In genomic region chr6:72873438-72873837, GRCh38 we compare ENCODE assay signal across 19 cellular contexts.
DNase-seq lines count a peak whose midpoint lies in the region; ATAC-seq, FAIRE-seq and TF ChIP-seq lines count a peak whose summit lies in the region.
"Had no signal": no experiment of that assay in that cellular context is flagged by ENCODE, and none has a peak within 500 bp of the region (broad histone marks: within the 10 kb centered on the region; RNA-seq: fewer than 3 reads in every experiment).

No MANE protein-coding gene starts in this region.

- intact Hi-C loops in psoas muscle (cut with DNase I), result no loop called here
- intact Hi-C loops in activated T-helper 1 cell treated with anti-CD3 and anti-CD28 coated beads, Interleukin-12 subunit alpha, Interleukin-12 subunit beta, Interleukin-2, Interleukin-4 antibody, amounts not matched to agents 30 ng/mL and 10 ng/mL and 1 ng/mL, durations not matched to agents 14 hours and 24 hours and 36 hours (cut with micrococcal nuclease), result no loop called here

- H3K4me3 ChIP-seq in WERI-Rb-1 (ENCODE audit: low read depth, low read length) (no peak overlapping the region), psoas muscle (peak overlapping the region; percentile 4)
- H3K4me3 ChIP-seq: A549 had no signal

- no peaks in the 10 kb centered on the region for H3K27me3 Mint-ChIP-seq in mesothelial cell of epicardium (ENCODE audit: low read depth)
- no peaks in the 10 kb centered on the region for H3K27me3 Mint-ChIP-seq in activated CD4-positive, alpha-beta T cell treated with anti-CD3 and anti-CD28 coated beads, Interleukin-2, amount 10 ng/mL, durations not matched to agents 7 days and 5 days
- H3K27me3 Mint-ChIP-seq in activated T-helper 1 cell treated with anti-CD3 and anti-CD28 coated beads, Interleukin-12 subunit alpha, Interleukin-12 subunit beta, Interleukin-2, Interleukin-4 antibody, amounts not matched to agents 30 ng/mL and 10 ng/mL and 1 ng/mL, durations not matched to agents 14 hours and 24 hours and 36 hours (ENCODE audit: insufficient read depth), result no peaks in the 10 kb centered on the region
- H3K27me3 Mint-ChIP-seq: CD4-positive, alpha-beta T cell had no signal

- no peaks in the 10 kb centered on the region for H3K9me3 ChIP-seq in WERI-Rb-1 (ENCODE audit: severe bottlenecking)
- H3K9me3 ChIP-seq in psoas muscle, result no peaks in the 10 kb centered on the region
- H3K9me3 ChIP-seq: Caco-2 had no signal

- H3K9me3 Mint-ChIP-seq in mesothelial cell of epicardium, result peaks cover 7% of the 10 kb centered on the region
- H3K9me3 Mint-ChIP-seq in activated CD4-positive, alpha-beta T cell treated with anti-CD3 and anti-CD28 coated beads, Interleukin-2, amount 10 ng/mL, durations not matched to agents 7 days and 5 days, result no peaks in the 10 kb centered on the region
- no peaks in the 10 kb centered on the region for H3K9me3 Mint-ChIP-seq in activated T-helper 1 cell treated with anti-CD3 and anti-CD28 coated beads, Interleukin-12 subunit alpha, Interleukin-12 subunit beta, Interleukin-2, Interleukin-4 antibody, amounts not matched to agents 30 ng/mL and 10 ng/mL and 1 ng/mL, durations not matched to agents 14 hours and 24 hours and 36 hours
- H3K9me3 Mint-ChIP-seq: CD4-positive, alpha-beta T cell; H9 had no signal

- no peaks in the 10 kb centered on the region for H3K36me3 Mint-ChIP-seq in mesothelial cell of epicardium
- H3K36me3 Mint-ChIP-seq in activated CD4-positive, alpha-beta T cell treated with anti-CD3 and anti-CD28 coated beads, Interleukin-2, amount 10 ng/mL, durations not matched to agents 7 days and 5 days (ENCODE audit: low read depth), result no peaks in the 10 kb centered on the region
- no peaks in the 10 kb centered on the region for H3K36me3 Mint-ChIP-seq in activated T-helper 1 cell treated with anti-CD3 and anti-CD28 coated beads, Interleukin-12 subunit alpha, Interleukin-12 subunit beta, Interleukin-2, Interleukin-4 antibody, amounts not matched to agents 30 ng/mL and 10 ng/mL and 1 ng/mL, durations not matched to agents 14 hours and 24 hours and 36 hours (ENCODE audit: low read depth)

- ATAC-seq in psoas muscle, result peak in 2 of 4 donors; percentile 78 to 85
- ATAC-seq: A549 had no signal

- CTCF ChIA-PET in activated CD4-positive, alpha-beta T cell treated with anti-CD3 and anti-CD28 coated beads, Interleukin-2, amount 10 ng/mL, durations not matched to agents 7 days and 5 days (lab: Charles Lee), result no interaction called here

- TF ChIP-seq CTCF in D721Med (IDR thresholded peaks at IDR 0.05; ENCODE audit: insufficient read depth, missing control alignments) (no peak), WERI-Rb-1 (IDR thresholded peaks at IDR 0.05; ENCODE audit: low read depth, low read length) (no peak), psoas muscle (IDR thresholded peaks at IDR 0.05) (no peak), mesothelial cell of epicardium (IDR thresholded peaks at IDR 0.05; ENCODE audit: unreplicated experiment) (no peak)

- WGBS in psoas muscle, 3 donors, result 28 to 39% (median 32%) methylated on average over 1 of the region's 1 CpG

- H3K27ac ChIP-seq in WERI-Rb-1, result peak overlapping the region; percentile 59
- H3K27ac ChIP-seq in psoas muscle, result peak overlapping the region; percentile 41
- H3K27ac ChIP-seq: 22Rv1, A549, C4-2B, HL-60 had no signal

- peak; percentile 91 for FAIRE-seq in D721Med (lab: Jason Lieb, UNC)
- FAIRE-seq: A549, H1 had no signal

- no peaks in the 10 kb centered on the region for H3K36me3 ChIP-seq in WERI-Rb-1
- H3K36me3 ChIP-seq in psoas muscle (ENCODE audit: insufficient read depth in 1 of 2, low read depth in 1 of 2), result no peaks in the 10 kb centered on the region

- H3K4me1 Mint-ChIP-seq in mesothelial cell of epicardium, result peaks cover 13% of the 10 kb centered on the region
- no peaks in the 10 kb centered on the region for H3K4me1 Mint-ChIP-seq in activated CD4-positive, alpha-beta T cell treated with anti-CD3 and anti-CD28 coated beads, Interleukin-2, amount 10 ng/mL, durations not matched to agents 7 days and 5 days
- no peaks in the 10 kb centered on the region for H3K4me1 Mint-ChIP-seq in activated T-helper 1 cell treated with anti-CD3 and anti-CD28 coated beads, Interleukin-12 subunit alpha, Interleukin-12 subunit beta, Interleukin-2, Interleukin-4 antibody, amounts not matched to agents 30 ng/mL and 10 ng/mL and 1 ng/mL, durations not matched to agents 14 hours and 24 hours and 36 hours (ENCODE audit: low read depth)

- POLR2A ChIA-PET in activated CD4-positive, alpha-beta T cell treated with anti-CD3 and anti-CD28 coated beads, Interleukin-2, amount 10 ng/mL, durations not matched to agents 7 days and 5 days (lab: Charles Lee), result no interaction called here

- H3K4me1 ChIP-seq in psoas muscle, result peaks cover 31% of the 10 kb centered on the region
- H3K4me1 ChIP-seq: A549, Caco-2 had no signal

- no peak for DNase-seq in D721Med (ENCODE audit: insufficient read length, low spot score)
- peak; percentile 88 for DNase-seq in NCI-H82 treated with DMSO at 0.1 percent for 48 hours (lab: John Stamatoyannopoulos, UW; ENCODE audit: unreplicated experiment)
- no peak for DNase-seq in WERI-Rb-1
- DNase-seq in psoas muscle, result no peak
- no peak for DNase-seq in mesothelial cell of epicardium (ENCODE audit: low spot score in 2 of 2, unreplicated experiment in 2 of 2)
- DNase-seq in activated CD4-positive, alpha-beta T cell treated with anti-CD3 and anti-CD28 coated beads, Interleukin-2, amount 10 ng/mL, durations not matched to agents 7 days and 5 days, result no peak
- no peak for DNase-seq in activated T-helper 1 cell treated with anti-CD3 and anti-CD28 coated beads, Interleukin-12 subunit alpha, Interleukin-12 subunit beta, Interleukin-2, Interleukin-4 antibody, amounts not matched to agents 30 ng/mL and 10 ng/mL and 1 ng/mL, durations not matched to agents 14 hours and 24 hours and 36 hours (ENCODE audit: low spot score)
- DNase-seq: AML-193; Caco-2; CD4-positive, alpha-beta T cell; DMS153; DMS79; GF-D8; H9 had no signal

- H3K27me3 ChIP-seq in WERI-Rb-1 (ENCODE audit: insufficient read depth, low read depth, severe bottlenecking) (no peaks in the 10 kb centered on the region), psoas muscle (ENCODE audit: insufficient read depth in 3 of 3, low read length in 2 of 3) (no peaks in the 10 kb centered on the region)

- H3K27ac Mint-ChIP-seq in mesothelial cell of epicardium, result no peak overlapping the region
- H3K27ac Mint-ChIP-seq in activated CD4-positive, alpha-beta T cell treated with anti-CD3 and anti-CD28 coated beads, Interleukin-2, amount 10 ng/mL, durations not matched to agents 7 days and 5 days, result no peak overlapping the region
- H3K27ac Mint-ChIP-seq in activated T-helper 1 cell treated with anti-CD3 and anti-CD28 coated beads, Interleukin-12 subunit alpha, Interleukin-12 subunit beta, Interleukin-2, Interleukin-4 antibody, amounts not matched to agents 30 ng/mL and 10 ng/mL and 1 ng/mL, durations not matched to agents 14 hours and 24 hours and 36 hours, result no peak overlapping the region
- H3K27ac Mint-ChIP-seq: CD4-positive, alpha-beta T cell; H9 had no signal

- no peak overlapping the region for H3K4me3 Mint-ChIP-seq in mesothelial cell of epicardium
- H3K4me3 Mint-ChIP-seq in activated CD4-positive, alpha-beta T cell treated with anti-CD3 and anti-CD28 coated beads, Interleukin-2, amount 10 ng/mL, durations not matched to agents 7 days and 5 days, result no peak overlapping the region
- no peak overlapping the region for H3K4me3 Mint-ChIP-seq in activated T-helper 1 cell treated with anti-CD3 and anti-CD28 coated beads, Interleukin-12 subunit alpha, Interleukin-12 subunit beta, Interleukin-2, Interleukin-4 antibody, amounts not matched to agents 30 ng/mL and 10 ng/mL and 1 ng/mL, durations not matched to agents 14 hours and 24 hours and 36 hours
- H3K4me3 Mint-ChIP-seq: CD4-positive, alpha-beta T cell; H9 had no signal
